22 cellular contexts compared by ENCODE assay signal in genomic region chr5:126137771-126138474, GRCh38.
A peak's percentile ranks its signal among the peaks of the same experiment; 100 is the strongest.
DNase-seq lines count a peak whose midpoint lies in the region; ATAC-seq and TF ChIP-seq lines count a peak whose summit lies in the region.
"Had no signal": no experiment of that assay in that cellular context is flagged by ENCODE, and none has a peak within 500 bp of the region (broad histone marks: within the 10 kb centered on the region; RNA-seq: fewer than 3 reads in every experiment).

No MANE protein-coding gene starts in this region.

- no peaks in the 10 kb centered on the region for H3K36me3 Mint-ChIP-seq in chondrocyte (ENCODE audit: low read depth)
- H3K36me3 Mint-ChIP-seq in nephron (ENCODE audit: low read depth) = no peaks in the 10 kb centered on the region
- H3K36me3 Mint-ChIP-seq: activated naive CD8-positive, alpha-beta T cell had no signal

- no peak for ATAC-seq in GM19395 (IDR thresholded peaks at IDR 0.05; ENCODE audit: unreplicated experiment)
- ATAC-seq: activated CD8-positive, alpha-beta T cell treated with anti-CD3 and anti-CD28 coated beads, Interleukin-2, amount 10 ng/mL, durations not matched to agents 7 days and 5 days; activated T-cell treated with anti-CD3 and anti-CD28 coated beads, Interleukin-2, amount 50 U/mL, for 72 hours; body of pancreas; left lobe of liver; T-helper 17 cell; upper lobe of right lung had no signal

- peaks cover 0 to 27% (median 15%) of the 10 kb centered on the region in 11 experiments; a peak in 14 of 22 replicates for H3K9me3 ChIP-seq in BLaER1 treated with 17β-estradiol and CSF1 and Interleukin-3, amounts not matched to agents 10 nM and 100 nM (replicated peaks in 1 of 11)
- H3K9me3 ChIP-seq: body of pancreas, ovary, sigmoid colon, upper lobe of right lung had no signal

- H3K9me3 Mint-ChIP-seq in chondrocyte (ENCODE audit: low read depth) (no peaks in the 10 kb centered on the region), nephron (peaks cover 8% of the 10 kb centered on the region)

- 0 out of 2 replicates have a peak, but pooled peaks have one; percentile 7 for TF ChIP-seq CTCF in LNCaP clone FGC (IDR thresholded peaks at IDR 0.05; ENCODE audit: control insufficient read depth, extremely low read depth, insufficient read depth)
- TF ChIP-seq CTCF in chondrocyte (IDR thresholded peaks at IDR 0.05) = no peak
- no peak for TF ChIP-seq CTCF in nephron (IDR thresholded peaks at IDR 0.05; ENCODE audit: unreplicated experiment in 3 of 3)

- H3K4me1 Mint-ChIP-seq in chondrocyte (ENCODE audit: low read depth) = peaks cover 27% of the 10 kb centered on the region
- H3K4me1 Mint-ChIP-seq in nephron = peaks cover 39% of the 10 kb centered on the region
- H3K4me1 Mint-ChIP-seq: T-helper 17 cell had no signal

- peaks cover 0 to 46% (median 29%) of the 10 kb centered on the region in 10 experiments; a peak in 16 of 20 replicates for H3K4me1 ChIP-seq in BLaER1 treated with 17β-estradiol and CSF1 and Interleukin-3, amounts not matched to agents 10 nM and 100 nM
- H3K4me1 ChIP-seq: body of pancreas, upper lobe of right lung had no signal

- DNase-seq in LNCaP clone FGC (ENCODE audit: low read depth) = peak; percentile 4
- no peak for DNase-seq in chondrocyte (ENCODE audit: low spot score)
- no peak for DNase-seq in Kasumi-1 (lab: John Stamatoyannopoulos, UW)
- DNase-seq in H4 (ENCODE audit: low spot score) = no peak
- no peak for DNase-seq in activated CD4-positive, CD25-positive, alpha-beta regulatory T cell treated with anti-CD3 and anti-CD28 coated beads, Interleukin-2, amount 50 U/mL, for 72 hours
- DNase-seq: ACHN; activated CD8-positive, alpha-beta T cell treated with anti-CD3 and anti-CD28 coated beads, Interleukin-2, amount 10 ng/mL, durations not matched to agents 7 days and 5 days; activated T-cell treated with anti-CD3 and anti-CD28 coated beads, Interleukin-2, amount 50 U/mL, for 72 hours; body of pancreas; MM.1S; ovary; SHP77; sigmoid colon; stimulated activated CD4-positive, alpha-beta T cell treated with anti-CD3 and anti-CD28 coated beads, Interleukin-1b, Interleukin-23, amount 100 ng/mL, for 48 hours; T-helper 17 cell; upper lobe of right lung had no signal

- no peaks in the 10 kb centered on the region for H3K27me3 Mint-ChIP-seq in chondrocyte (ENCODE audit: low read depth)
- H3K27me3 Mint-ChIP-seq in nephron (ENCODE audit: low read depth) = no peaks in the 10 kb centered on the region
- H3K27me3 Mint-ChIP-seq: activated naive CD8-positive, alpha-beta T cell; stimulated activated naive CD8-positive, alpha-beta T cell treated with anti-CD3 and anti-CD28 coated beads, Interleukin-15, Interleukin-2, amounts not matched to agents 100 ng/mL and 50 ng/mL, for 24 hours; T-helper 17 cell had no signal

- H3K9ac ChIP-seq in BLaER1 treated with 17β-estradiol and CSF1 and Interleukin-3, amounts not matched to agents 10 nM and 100 nM = no peak overlapping the region

- no peaks in the 10 kb centered on the region for H3K36me3 ChIP-seq in BLaER1 treated with 17β-estradiol and CSF1 and Interleukin-3, amounts not matched to agents 10 nM and 100 nM
- H3K36me3 ChIP-seq: ovary, sigmoid colon, upper lobe of right lung had no signal

- H4K20me1 ChIP-seq in BLaER1 treated with 17β-estradiol and CSF1 and Interleukin-3, amounts not matched to agents 10 nM and 100 nM = no peaks in the 10 kb centered on the region

- H3K27ac ChIP-seq in BLaER1 treated with 17β-estradiol and CSF1 and Interleukin-3, amounts not matched to agents 10 nM and 100 nM = no peak overlapping the region
- H3K27ac ChIP-seq: body of pancreas, ovary, sigmoid colon, upper lobe of right lung had no signal

- H3K4me3 Mint-ChIP-seq in chondrocyte (ENCODE audit: unreplicated experiment) = no peak overlapping the region
- H3K4me3 Mint-ChIP-seq in nephron = peak overlapping the region; percentile 7 to 49 (median 37)
- H3K4me3 Mint-ChIP-seq: activated CD8-positive, alpha-beta T cell treated with anti-CD3 and anti-CD28 coated beads, Interleukin-2, amount 10 ng/mL, durations not matched to agents 7 days and 5 days; activated naive CD8-positive, alpha-beta T cell; activated T-cell treated with anti-CD3 and anti-CD28 coated beads, Interleukin-2, amount 50 U/mL, for 72 hours; stimulated activated naive CD8-positive, alpha-beta T cell treated with anti-CD3 and anti-CD28 coated beads, Interleukin-15, Interleukin-2, amounts not matched to agents 100 ng/mL and 50 ng/mL, for 24 hours; T-helper 17 cell had no signal

- H3K27me3 ChIP-seq in BLaER1 treated with 17β-estradiol and CSF1 and Interleukin-3, amounts not matched to agents 10 nM and 100 nM = no peaks in the 10 kb centered on the region
- H3K27me3 ChIP-seq: body of pancreas, ovary, sigmoid colon, upper lobe of right lung had no signal

- H3K27ac Mint-ChIP-seq in chondrocyte (ENCODE audit: unreplicated experiment) = peak overlapping the region; percentile 84
- peak overlapping the region; percentile 82 to 93 (median 92) for H3K27ac Mint-ChIP-seq in nephron
- H3K27ac Mint-ChIP-seq: activated CD8-positive, alpha-beta T cell treated with anti-CD3 and anti-CD28 coated beads, Interleukin-2, amount 10 ng/mL, durations not matched to agents 7 days and 5 days; activated naive CD8-positive, alpha-beta T cell; activated T-cell treated with anti-CD3 and anti-CD28 coated beads, Interleukin-2, amount 50 U/mL, for 72 hours; stimulated activated naive CD8-positive, alpha-beta T cell treated with anti-CD3 and anti-CD28 coated beads, Interleukin-15, Interleukin-2, amounts not matched to agents 100 ng/mL and 50 ng/mL, for 24 hours; T-helper 17 cell had no signal

- H3K4me2 ChIP-seq in BLaER1 treated with 17β-estradiol and CSF1 and Interleukin-3, amounts not matched to agents 10 nM and 100 nM = peak overlapping the region in 6 of 11 experiments; percentile 17 to 48 (median 30); a peak in 7 of 22 replicates

- H3K4me3 ChIP-seq in BLaER1 treated with 17β-estradiol and CSF1 and Interleukin-3, amounts not matched to agents 10 nM and 100 nM = no peak overlapping the region
- H3K4me3 ChIP-seq in LNCaP clone FGC (ENCODE audit: low read depth, low read length) = no peak overlapping the region
- H3K4me3 ChIP-seq: body of pancreas, ovary, sigmoid colon, upper lobe of right lung had no signal
